ENCODE assay signal across 1 cellular context in the genomic region with DNA sequence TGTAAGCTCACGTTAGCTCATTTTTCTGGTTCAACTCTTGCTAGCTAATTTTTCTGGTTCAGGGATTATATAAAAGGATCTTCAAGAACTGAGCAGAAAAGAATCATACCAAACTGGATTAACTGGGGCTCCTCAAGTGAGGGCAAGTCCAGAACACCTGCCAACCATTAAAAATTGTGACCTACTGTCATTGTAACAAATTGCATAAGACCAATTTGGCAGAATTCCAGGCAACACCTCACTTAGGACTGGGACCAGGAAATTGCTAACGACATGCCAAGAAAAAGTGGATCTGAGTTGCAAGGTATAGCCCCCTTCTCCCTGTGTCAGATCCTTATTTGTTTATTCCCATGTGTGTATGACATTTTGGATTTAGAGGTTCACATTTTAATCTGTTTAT.
TF ChIP-seq lines count a peak whose summit lies in the region.

No MANE protein-coding gene starts in this region.

TF ChIP-seq in HEK293, 187 proteins besides CTCF, POLR2A, EP300 and RAD21 (continued from another document):
- TF ChIP-seq ZNF571 (tag by site-specific recombination; IDR thresholded peaks at IDR 0.05) (no peak), ZBTB8A (tag by site-specific recombination; IDR thresholded peaks at IDR 0.05) (0 out of 2 replicates have a peak, but pooled peaks have one; percentile 19), ZNF366 (tag by site-specific recombination; conservative IDR thresholded peaks at IDR 0.05) (peak; percentile 34; the same call in 1 of the 2 replicates), GFI1B (tag by site-specific recombination; IDR thresholded peaks at IDR 0.05) (no peak), ZNF677 (tag by site-specific recombination; IDR thresholded peaks at IDR 0.05) (no peak), ZNF658 (tag by site-specific recombination; IDR thresholded peaks at IDR 0.05) (no peak), GLIS1 (tag by site-specific recombination; IDR thresholded peaks at IDR 0.05) (no peak), ZBTB48 (tag by site-specific recombination; IDR thresholded peaks at IDR 0.05) (no peak), ZNF341 (tag by site-specific recombination; IDR thresholded peaks at IDR 0.05; ENCODE audit: low read depth) (no peak), ZNF560 (tag by site-specific recombination; IDR thresholded peaks at IDR 0.05; ENCODE audit: borderline replicate concordance) (no peak), ZNF548 (tag by site-specific recombination; IDR thresholded peaks at IDR 0.05) (no peak)
- TF ChIP-seq, protein P1, sequence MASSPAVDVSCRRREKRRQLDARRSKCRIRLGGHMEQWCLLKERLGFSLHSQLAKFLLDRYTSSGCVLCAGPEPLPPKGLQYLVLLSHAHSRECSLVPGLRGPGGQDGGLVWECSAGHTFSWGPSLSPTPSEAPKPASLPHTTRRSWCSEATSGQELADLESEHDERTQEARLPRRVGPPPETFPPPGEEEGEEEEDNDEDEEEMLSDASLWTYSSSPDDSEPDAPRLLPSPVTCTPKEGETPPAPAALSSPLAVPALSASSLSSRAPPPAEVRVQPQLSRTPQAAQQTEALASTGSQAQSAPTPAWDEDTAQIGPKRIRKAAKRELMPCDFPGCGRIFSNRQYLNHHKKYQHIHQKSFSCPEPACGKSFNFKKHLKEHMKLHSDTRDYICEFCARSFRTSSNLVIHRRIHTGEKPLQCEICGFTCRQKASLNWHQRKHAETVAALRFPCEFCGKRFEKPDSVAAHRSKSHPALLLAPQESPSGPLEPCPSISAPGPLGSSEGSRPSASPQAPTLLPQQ (tag by site-specific recombination; IDR thresholded peaks at IDR 0.05): 0 out of 2 replicates have a peak, but pooled peaks have one; percentile 12
- TF ChIP-seq, protein P2, sequence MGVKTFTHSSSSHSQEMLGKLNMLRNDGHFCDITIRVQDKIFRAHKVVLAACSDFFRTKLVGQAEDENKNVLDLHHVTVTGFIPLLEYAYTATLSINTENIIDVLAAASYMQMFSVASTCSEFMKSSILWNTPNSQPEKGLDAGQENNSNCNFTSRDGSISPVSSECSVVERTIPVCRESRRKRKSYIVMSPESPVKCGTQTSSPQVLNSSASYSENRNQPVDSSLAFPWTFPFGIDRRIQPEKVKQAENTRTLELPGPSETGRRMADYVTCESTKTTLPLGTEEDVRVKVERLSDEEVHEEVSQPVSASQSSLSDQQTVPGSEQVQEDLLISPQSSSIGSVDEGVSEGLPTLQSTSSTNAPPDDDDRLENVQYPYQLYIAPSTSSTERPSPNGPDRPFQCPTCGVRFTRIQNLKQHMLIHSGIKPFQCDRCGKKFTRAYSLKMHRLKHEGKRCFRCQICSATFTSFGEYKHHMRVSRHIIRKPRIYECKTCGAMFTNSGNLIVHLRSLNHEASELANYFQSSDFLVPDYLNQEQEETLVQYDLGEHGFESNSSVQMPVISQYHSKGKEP (tag by site-specific recombination; IDR thresholded peaks at IDR 0.05): no peak
- TF ChIP-seq, protein P3, sequence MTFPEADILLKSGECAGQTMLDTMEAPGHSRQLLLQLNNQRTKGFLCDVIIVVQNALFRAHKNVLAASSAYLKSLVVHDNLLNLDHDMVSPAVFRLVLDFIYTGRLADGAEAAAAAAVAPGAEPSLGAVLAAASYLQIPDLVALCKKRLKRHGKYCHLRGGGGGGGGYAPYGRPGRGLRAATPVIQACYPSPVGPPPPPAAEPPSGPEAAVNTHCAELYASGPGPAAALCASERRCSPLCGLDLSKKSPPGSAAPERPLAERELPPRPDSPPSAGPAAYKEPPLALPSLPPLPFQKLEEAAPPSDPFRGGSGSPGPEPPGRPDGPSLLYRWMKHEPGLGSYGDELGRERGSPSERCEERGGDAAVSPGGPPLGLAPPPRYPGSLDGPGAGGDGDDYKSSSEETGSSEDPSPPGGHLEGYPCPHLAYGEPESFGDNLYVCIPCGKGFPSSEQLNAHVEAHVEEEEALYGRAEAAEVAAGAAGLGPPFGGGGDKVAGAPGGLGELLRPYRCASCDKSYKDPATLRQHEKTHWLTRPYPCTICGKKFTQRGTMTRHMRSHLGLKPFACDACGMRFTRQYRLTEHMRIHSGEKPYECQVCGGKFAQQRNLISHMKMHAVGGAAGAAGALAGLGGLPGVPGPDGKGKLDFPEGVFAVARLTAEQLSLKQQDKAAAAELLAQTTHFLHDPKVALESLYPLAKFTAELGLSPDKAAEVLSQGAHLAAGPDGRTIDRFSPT (tag by site-specific recombination; IDR thresholded peaks at IDR 0.05): no peak
- TF ChIP-seq, protein P4, sequence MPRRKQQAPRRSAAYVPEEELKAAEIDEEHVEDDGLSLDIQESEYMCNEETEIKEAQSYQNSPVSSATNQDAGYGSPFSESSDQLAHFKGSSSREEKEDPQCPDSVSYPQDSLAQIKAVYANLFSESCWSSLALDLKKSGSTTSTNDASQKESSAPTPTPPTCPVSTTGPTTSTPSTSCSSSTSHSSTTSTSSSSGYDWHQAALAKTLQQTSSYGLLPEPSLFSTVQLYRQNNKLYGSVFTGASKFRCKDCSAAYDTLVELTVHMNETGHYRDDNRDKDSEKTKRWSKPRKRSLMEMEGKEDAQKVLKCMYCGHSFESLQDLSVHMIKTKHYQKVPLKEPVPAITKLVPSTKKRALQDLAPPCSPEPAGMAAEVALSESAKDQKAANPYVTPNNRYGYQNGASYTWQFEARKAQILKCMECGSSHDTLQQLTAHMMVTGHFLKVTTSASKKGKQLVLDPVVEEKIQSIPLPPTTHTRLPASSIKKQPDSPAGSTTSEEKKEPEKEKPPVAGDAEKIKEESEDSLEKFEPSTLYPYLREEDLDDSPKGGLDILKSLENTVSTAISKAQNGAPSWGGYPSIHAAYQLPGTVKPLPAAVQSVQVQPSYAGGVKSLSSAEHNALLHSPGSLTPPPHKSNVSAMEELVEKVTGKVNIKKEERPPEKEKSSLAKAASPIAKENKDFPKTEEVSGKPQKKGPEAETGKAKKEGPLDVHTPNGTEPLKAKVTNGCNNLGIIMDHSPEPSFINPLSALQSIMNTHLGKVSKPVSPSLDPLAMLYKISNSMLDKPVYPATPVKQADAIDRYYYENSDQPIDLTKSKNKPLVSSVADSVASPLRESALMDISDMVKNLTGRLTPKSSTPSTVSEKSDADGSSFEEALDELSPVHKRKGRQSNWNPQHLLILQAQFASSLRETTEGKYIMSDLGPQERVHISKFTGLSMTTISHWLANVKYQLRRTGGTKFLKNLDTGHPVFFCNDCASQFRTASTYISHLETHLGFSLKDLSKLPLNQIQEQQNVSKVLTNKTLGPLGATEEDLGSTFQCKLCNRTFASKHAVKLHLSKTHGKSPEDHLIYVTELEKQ (tag by site-specific recombination; IDR thresholded peaks at IDR 0.05; ENCODE audit: borderline replicate concordance): no peak
- TF ChIP-seq, protein P5, sequence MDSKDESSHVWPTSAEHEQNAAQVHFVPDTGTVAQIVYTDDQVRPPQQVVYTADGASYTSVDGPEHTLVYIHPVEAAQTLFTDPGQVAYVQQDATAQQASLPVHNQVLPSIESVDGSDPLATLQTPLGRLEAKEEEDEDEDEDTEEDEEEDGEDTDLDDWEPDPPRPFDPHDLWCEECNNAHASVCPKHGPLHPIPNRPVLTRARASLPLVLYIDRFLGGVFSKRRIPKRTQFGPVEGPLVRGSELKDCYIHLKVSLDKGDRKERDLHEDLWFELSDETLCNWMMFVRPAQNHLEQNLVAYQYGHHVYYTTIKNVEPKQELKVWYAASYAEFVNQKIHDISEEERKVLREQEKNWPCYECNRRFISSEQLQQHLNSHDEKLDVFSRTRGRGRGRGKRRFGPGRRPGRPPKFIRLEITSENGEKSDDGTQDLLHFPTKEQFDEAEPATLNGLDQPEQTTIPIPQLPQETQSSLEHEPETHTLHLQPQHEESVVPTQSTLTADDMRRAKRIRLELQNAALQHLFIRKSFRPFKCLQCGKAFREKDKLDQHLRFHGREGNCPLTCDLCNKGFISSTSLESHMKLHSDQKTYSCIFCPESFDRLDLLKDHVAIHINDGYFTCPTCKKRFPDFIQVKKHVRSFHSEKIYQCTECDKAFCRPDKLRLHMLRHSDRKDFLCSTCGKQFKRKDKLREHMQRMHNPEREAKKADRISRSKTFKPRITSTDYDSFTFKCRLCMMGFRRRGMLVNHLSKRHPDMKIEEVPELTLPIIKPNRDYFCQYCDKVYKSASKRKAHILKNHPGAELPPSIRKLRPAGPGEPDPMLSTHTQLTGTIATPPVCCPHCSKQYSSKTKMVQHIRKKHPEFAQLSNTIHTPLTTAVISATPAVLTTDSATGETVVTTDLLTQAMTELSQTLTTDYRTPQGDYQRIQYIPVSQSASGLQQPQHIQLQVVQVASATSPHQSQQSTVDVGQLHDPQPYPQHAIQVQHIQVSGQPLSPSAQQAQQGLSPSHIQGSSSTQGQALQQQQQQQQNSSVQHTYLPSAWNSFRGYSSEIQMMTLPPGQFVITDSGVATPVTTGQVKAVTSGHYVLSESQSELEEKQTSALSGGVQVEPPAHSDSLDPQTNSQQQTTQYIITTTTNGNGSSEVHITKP (tag by site-specific recombination; IDR thresholded peaks at IDR 0.05): peak; percentile 49
- TF ChIP-seq, protein P6, sequence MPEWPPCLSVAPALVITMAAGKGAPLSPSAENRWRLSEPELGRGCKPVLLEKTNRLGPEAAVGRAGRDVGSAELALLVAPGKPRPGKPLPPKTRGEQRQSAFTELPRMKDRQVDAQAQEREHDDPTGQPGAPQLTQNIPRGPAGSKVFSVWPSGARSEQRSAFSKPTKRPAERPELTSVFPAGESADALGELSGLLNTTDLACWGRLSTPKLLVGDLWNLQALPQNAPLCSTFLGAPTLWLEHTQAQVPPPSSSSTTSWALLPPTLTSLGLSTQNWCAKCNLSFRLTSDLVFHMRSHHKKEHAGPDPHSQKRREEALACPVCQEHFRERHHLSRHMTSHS (tag by site-specific recombination; IDR thresholded peaks at IDR 0.05): no peak
